In genomic region chr7:25770235-25770634, GRCh38 we compare ENCODE assay signal across 17 cellular contexts.
A peak's percentile ranks its signal among the peaks of the same experiment; 100 is the strongest.
DNase-seq lines count a peak whose midpoint lies in the region; ATAC-seq and TF ChIP-seq lines count a peak whose summit lies in the region.
"Had no signal": no experiment of that assay in that cellular context is flagged by ENCODE, and none has a peak within 500 bp of the region (broad histone marks: within the 10 kb centered on the region; RNA-seq: fewer than 3 reads in every experiment).

No MANE protein-coding gene starts in this region.

- H3K36me3 ChIP-seq in left ventricle myocardium inferior = no peaks in the 10 kb centered on the region
- no peaks in the 10 kb centered on the region for H3K36me3 ChIP-seq in gastroesophageal sphincter
- no peaks in the 10 kb centered on the region for H3K36me3 ChIP-seq in psoas muscle (ENCODE audit: insufficient read depth in 1 of 2, low read depth in 1 of 2)
- H3K36me3 ChIP-seq in uterus = no peaks in the 10 kb centered on the region

- H3K4me1 ChIP-seq in left ventricle myocardium inferior (no peaks in the 10 kb centered on the region), gastroesophageal sphincter (peaks cover 0 to 13% (median 3%) of the 10 kb centered on the region in 3 donors), psoas muscle (peaks cover 29% of the 10 kb centered on the region), uterus (no peaks in the 10 kb centered on the region)
- H3K4me1 ChIP-seq: A549, Caco-2 had no signal

- no peak for TF ChIP-seq POLR2A in gastroesophageal sphincter (IDR thresholded peaks at IDR 0.05)
- no peak for TF ChIP-seq POLR2A in uterus (IDR thresholded peaks at IDR 0.05)

- H3K9me3 ChIP-seq in left ventricle myocardium inferior (replicated peaks) (no peaks in the 10 kb centered on the region), gastroesophageal sphincter (no peaks in the 10 kb centered on the region), psoas muscle (no peaks in the 10 kb centered on the region), uterus (no peaks in the 10 kb centered on the region)
- H3K9me3 ChIP-seq: A549, Caco-2 had no signal

- H3K27ac ChIP-seq in left ventricle myocardium inferior (replicated peaks) (peak overlapping the region; percentile 16), gastroesophageal sphincter (peak overlapping the region; percentile 39 to 77 (median 62)), psoas muscle (peak overlapping the region; percentile 69), uterus (peak overlapping the region; percentile 56 to 66)
- H3K27ac ChIP-seq: A549, PC-9 had no signal

- intact Hi-C loops in left ventricle myocardium inferior (cut with micrococcal nuclease) (no loop called here), left cardiac atrium (cut with DNase I) (no loop called here), psoas muscle (cut with DNase I) (no loop called here), uterus (cut with DNase I; ENCODE audit: low total_unique reads) (no loop called here)

- WGBS in gastroesophageal sphincter (ENCODE audit: low coverage in 1 of 2), 2 donors = 56 to 64% methylated on average over 4 of the region's 4 CpGs
- 32 to 42% (median 34%) methylated on average over 4 of the region's 4 CpGs for WGBS in psoas muscle, 3 donors

- no peak for TF ChIP-seq EP300 in gastroesophageal sphincter (IDR thresholded peaks at IDR 0.05)

- no peak for DNase-seq in left ventricle myocardium inferior
- no peak for DNase-seq in left cardiac atrium
- DNase-seq in psoas muscle = no peak
- DNase-seq in uterus = no peak
- no peak for DNase-seq in GM19238 (ENCODE audit: insufficient read length, low spot score)
- no peak for DNase-seq in anterior cingulate cortex (lab: John Stamatoyannopoulos, UW)
- DNase-seq: Caco-2, DND-41, NCI-H1092, NCI-H1694, NCI-H748 treated with DMSO at 0.1 percent for 48 hours, PC-9 had no signal

- TF ChIP-seq CTCF in left ventricle myocardium inferior (IDR thresholded peaks at IDR 0.05; ENCODE audit: borderline replicate concordance) (no peak), gastroesophageal sphincter (IDR thresholded peaks at IDR 0.05) (peak in 1 of 4 experiments; percentile 2), psoas muscle (IDR thresholded peaks at IDR 0.05) (no peak), uterus (IDR thresholded peaks at IDR 0.05) (no peak)

- H3K4me3 ChIP-seq in left ventricle myocardium inferior (no peak overlapping the region), gastroesophageal sphincter (no peak overlapping the region), psoas muscle (no peak overlapping the region), uterus (no peak overlapping the region)
- H3K4me3 ChIP-seq: A549, GM23338, K562, PC-9 had no signal

- no peaks in the 10 kb centered on the region for H3K27me3 ChIP-seq in left ventricle myocardium inferior (ENCODE audit: low read depth)
- H3K27me3 ChIP-seq in gastroesophageal sphincter = no peaks in the 10 kb centered on the region
- H3K27me3 ChIP-seq in psoas muscle (ENCODE audit: insufficient read depth in 3 of 3, low read length in 2 of 3) = no peaks in the 10 kb centered on the region
- no peaks in the 10 kb centered on the region for H3K27me3 ChIP-seq in uterus

- ATAC-seq in left cardiac atrium (no peak), gastroesophageal sphincter (no peak), psoas muscle (no peak), HG03457 (IDR thresholded peaks at IDR 0.05; ENCODE audit: unreplicated experiment) (no peak)
- ATAC-seq: A549, GM23338, K562 had no signal

Comparison
In these comparisons a context has a peak if more than half of its experiments do, and no peak if none do; other contexts are left out.
1. H3K27ac ChIP-seq: peak in every context shown above with its lines; median percentile 69 in psoas muscle; 62 in gastroesophageal sphincter; 61 in uterus; 16 in left ventricle myocardium inferior.